23 cellular contexts compared by ENCODE assay signal in genomic region chr3:59180006-59180405, GRCh38.
DNase-seq lines count a peak whose midpoint lies in the region; ATAC-seq, FAIRE-seq and TF ChIP-seq lines count a peak whose summit lies in the region.
"Had no signal": no experiment of that assay in that cellular context is flagged by ENCODE, and none has a peak within 500 bp of the region (broad histone marks: within the 10 kb centered on the region; RNA-seq: fewer than 3 reads in every experiment).

No MANE protein-coding gene starts in this region.

- no peak overlapping the region for H3K27ac Mint-ChIP-seq in astrocyte (ENCODE audit: unreplicated experiment)
- no peak overlapping the region for H3K27ac Mint-ChIP-seq in stimulated activated naive B cell treated with anti-CD40 and anti-IgM and Interleukin-4, amounts not matched to agents 10 μg/mL and 1 μg/mL and 100 μg/mL, for 72 hours
- H3K27ac Mint-ChIP-seq: CD4-positive, alpha-beta T cell had no signal

- DNase-seq in ELF-1 (ENCODE audit: low read depth, low spot score): peak; percentile 30
- peak; percentile 6 for DNase-seq in HEK293T (ENCODE audit: extremely low spot score)
- peak; percentile 6 for DNase-seq in astrocyte (ENCODE audit: low read depth)
- DNase-seq in iPS DF 4.7 (ENCODE audit: extremely low read depth, low spot score): peak; percentile 66
- DNase-seq in NCI-H345 (lab: John Stamatoyannopoulos, UW): no peak
- DNase-seq in H7: no peak
- no peak for DNase-seq in stimulated activated naive B cell treated with anti-CD40 and anti-IgM and Interleukin-4, amounts not matched to agents 10 μg/mL and 1 μg/mL and 100 μg/mL, for 72 hours
- DNase-seq: Caco-2; CD4-positive, alpha-beta T cell; IMR-90; MM.1S; NCI-H1092; NCI-H1694; NCI-H2081 treated with DMSO at 0.1 percent for 48 hours; NCI-H748 treated with DMSO at 0.1 percent for 48 hours; NK-92 treated with Interleukin-12 subunit alpha and Interleukin-12 subunit beta, amount 100 ng/mL, for 24 hours; SW 1271 had no signal

- H3K36me3 Mint-ChIP-seq in astrocyte (ENCODE audit: low read depth, unreplicated experiment): no peaks in the 10 kb centered on the region
- H3K36me3 Mint-ChIP-seq in stimulated activated naive B cell treated with anti-CD40 and anti-IgM and Interleukin-4, amounts not matched to agents 10 μg/mL and 1 μg/mL and 100 μg/mL, for 72 hours: no peaks in the 10 kb centered on the region

- H3K27ac ChIP-seq in astrocyte (ENCODE audit: low read depth, low read length): no peak overlapping the region
- H3K27ac ChIP-seq: A549 had no signal

- no peaks in the 10 kb centered on the region for H3K9me3 ChIP-seq in astrocyte (ENCODE audit: insufficient read depth, low read depth, low read length)
- H3K9me3 ChIP-seq: A549 had no signal

- H3K4me3 ChIP-seq in astrocyte (ENCODE audit: insufficient read depth, low read depth, low read length) (no peak overlapping the region), H7 (ENCODE audit: insufficient read depth, low read depth, low read length) (no peak overlapping the region)
- H3K4me3 ChIP-seq: A549, GM12878 had no signal

- no peak overlapping the region for H2AFZ ChIP-seq in astrocyte (ENCODE audit: low read depth, low read length)

- no peak for FAIRE-seq in astrocyte (lab: Jason Lieb, UNC)
- FAIRE-seq: A549, GM12878, GM19239, RCC 7860 had no signal

- H3K9me3 Mint-ChIP-seq in astrocyte (ENCODE audit: unreplicated experiment): peaks cover 2% of the 10 kb centered on the region
- peaks cover 0 to 4% of the 10 kb centered on the region in 2 donors for H3K9me3 Mint-ChIP-seq in stimulated activated naive B cell treated with anti-CD40 and anti-IgM and Interleukin-4, amounts not matched to agents 10 μg/mL and 1 μg/mL and 100 μg/mL, for 72 hours
- H3K9me3 Mint-ChIP-seq: CD4-positive, alpha-beta T cell had no signal

- H3K9ac ChIP-seq in astrocyte (ENCODE audit: low read length): no peak overlapping the region

- no peaks in the 10 kb centered on the region for H3K4me1 ChIP-seq in astrocyte (ENCODE audit: insufficient read depth, low read length)
- H3K4me1 ChIP-seq: A549, Caco-2 had no signal

- H4K20me1 ChIP-seq in astrocyte (ENCODE audit: insufficient read depth, low read length): no peaks in the 10 kb centered on the region

- H3K36me3 ChIP-seq in astrocyte (ENCODE audit: insufficient read depth, low read length) (no peaks in the 10 kb centered on the region), H7 (replicated peaks; ENCODE audit: control insufficient read depth, insufficient read depth, low read length) (no peaks in the 10 kb centered on the region)

- no peak overlapping the region for H3K4me3 Mint-ChIP-seq in astrocyte (ENCODE audit: unreplicated experiment)
- H3K4me3 Mint-ChIP-seq in stimulated activated naive B cell treated with anti-CD40 and anti-IgM and Interleukin-4, amounts not matched to agents 10 μg/mL and 1 μg/mL and 100 μg/mL, for 72 hours: no peak overlapping the region
- H3K4me3 Mint-ChIP-seq: CD4-positive, alpha-beta T cell had no signal

- POLR2A ChIA-PET in HEK293T (lab: Yijun Ruan, JAX): no interaction called here

- H3K27me3 Mint-ChIP-seq in astrocyte (ENCODE audit: low read depth, unreplicated experiment): no peaks in the 10 kb centered on the region
- peaks cover 0 to 22% of the 10 kb centered on the region in 2 donors for H3K27me3 Mint-ChIP-seq in stimulated activated naive B cell treated with anti-CD40 and anti-IgM and Interleukin-4, amounts not matched to agents 10 μg/mL and 1 μg/mL and 100 μg/mL, for 72 hours

- no peaks in the 10 kb centered on the region for H3K79me2 ChIP-seq in astrocyte (ENCODE audit: insufficient read depth, low read length)

- H3K4me2 ChIP-seq in astrocyte (ENCODE audit: low read length): no peak overlapping the region
- H3K4me2 ChIP-seq: A549 had no signal

- ATAC-seq in GM18873 (IDR thresholded peaks at IDR 0.05; ENCODE audit: low FRiP score, unreplicated experiment): no peak
- ATAC-seq in stimulated activated naive B cell treated with anti-CD40 and anti-IgM and Interleukin-4, amounts not matched to agents 10 μg/mL and 1 μg/mL and 100 μg/mL, for 72 hours (replicated peaks): no peak
- ATAC-seq: A549, GM12878, Right ventricle myocardium inferior had no signal

- no peak for TF ChIP-seq CTCF in astrocyte (IDR thresholded peaks at IDR 0.05; ENCODE audit: insufficient read depth, low read depth, low read length)

- H3K27me3 ChIP-seq in astrocyte (ENCODE audit: insufficient read depth, low read length): no peaks in the 10 kb centered on the region
- H3K27me3 ChIP-seq in H7 (ENCODE audit: control insufficient read depth, insufficient read depth, low read length): no peaks in the 10 kb centered on the region

- CTCF ChIA-PET in HEK293T (lab: Yijun Ruan, JAX): no interaction called here

- H3K4me1 Mint-ChIP-seq in astrocyte (ENCODE audit: low read depth, unreplicated experiment): peaks cover 2% of the 10 kb centered on the region
- H3K4me1 Mint-ChIP-seq in stimulated activated naive B cell treated with anti-CD40 and anti-IgM and Interleukin-4, amounts not matched to agents 10 μg/mL and 1 μg/mL and 100 μg/mL, for 72 hours: no peaks in the 10 kb centered on the region

TF ChIP-seq in HEK293T, 16 proteins besides CTCF, POLR2A, EP300 and RAD21:
- TF ChIP-seq ELF4 (IDR thresholded peaks at IDR 0.05): no peak
- TF ChIP-seq FOXM1 (IDR thresholded peaks at IDR 0.05; ENCODE audit: borderline replicate concordance): no peak
- TF ChIP-seq FOXA1 (IDR thresholded peaks at IDR 0.05): no peak
- no peak for TF ChIP-seq ARNT (IDR thresholded peaks at IDR 0.05)
- no peak for TF ChIP-seq SP1 (IDR thresholded peaks at IDR 0.05)
- no peak for TF ChIP-seq FOXK2 (IDR thresholded peaks at IDR 0.05)

Comparison
In these comparisons a context has a peak if more than half of its experiments do, and no peak if none do; other contexts are left out.
1. DNase-seq: peak in ELF-1 (single experiment), HEK293T (single experiment), astrocyte (single experiment) and iPS DF 4.7 (single experiment); none in NCI-H345 (single experiment), H7 (single experiment) and stimulated activated naive B cell treated with anti-CD40 and anti-IgM and Interleukin-4, amounts not matched to agents 10 μg/mL and 1 μg/mL and 100 μg/mL, for 72 hours (single experiment).